Comparison of ENCODE assay signal across 9 cellular contexts in the genomic region with DNA sequence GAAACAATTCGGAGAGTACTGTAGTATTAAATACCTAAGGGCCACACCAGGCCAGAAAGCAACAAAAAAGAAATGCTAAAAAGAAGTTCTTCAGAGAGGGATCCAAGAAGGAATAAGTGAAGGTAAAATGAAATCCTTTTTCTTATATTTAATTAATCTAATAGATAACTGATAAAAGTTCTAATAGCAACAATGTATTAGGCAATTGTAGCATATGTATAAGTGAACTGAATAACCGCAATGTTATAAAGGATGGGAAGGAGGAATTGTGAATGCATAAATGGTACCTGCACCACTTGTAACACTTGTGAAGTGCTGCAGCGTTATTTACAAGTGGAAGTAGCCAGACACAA. TPM values are rescaled to one million over a fixed set of nuclear protein-coding genes. Genes with fewer than 3 reads are reported as not detected.
DNase-seq lines count a peak whose midpoint lies in the region; ATAC-seq and TF ChIP-seq lines count a peak whose summit lies in the region.
"Had no signal": no experiment of that assay in that cellular context is flagged by ENCODE, and none has a peak within 500 bp of the region (broad histone marks: within the 10 kb centered on the region; RNA-seq: fewer than 3 reads in every experiment).

No MANE protein-coding gene starts in this region.

- no peaks in the 10 kb centered on the region for H3K9me3 ChIP-seq in OCI-LY3 (ENCODE audit: insufficient read depth, low read length)
- no peaks in the 10 kb centered on the region for H3K9me3 ChIP-seq in spleen
- H3K9me3 ChIP-seq: adrenal gland had no signal

- DNase-seq in activated T-cell treated with anti-CD3 and anti-CD28 coated beads, Interleukin-2, amount 50 U/mL, for 4 hours: no peak
- no peak for DNase-seq in activated T-cell treated with anti-CD3 and anti-CD28 coated beads for 4 hours
- DNase-seq in effector memory CD8-positive, alpha-beta T cell: no peak
- no peak for DNase-seq in spleen
- no peak for DNase-seq in NCI-H510A treated with DMSO at 0.1 percent for 48 hours (lab: John Stamatoyannopoulos, UW)

- intact Hi-C loops in spleen (cut with DNase I; ENCODE audit: low total_unique reads): loop anchor here (5.0 kb wide), 2 partner anchors 60 to 430 kb away; no protein-coding TSS in a partner anchor

- no peaks in the 10 kb centered on the region for H4K20me1 ChIP-seq in OCI-LY3 (ENCODE audit: insufficient read depth, low read length)

- H3K4me2 ChIP-seq in OCI-LY3 (ENCODE audit: low read length): peak overlapping the region; percentile 97

- H3K36me3 ChIP-seq in OCI-LY3 (replicated peaks; ENCODE audit: low read depth, low read length) (no peaks in the 10 kb centered on the region), spleen (no peaks in the 10 kb centered on the region)
- H3K36me3 ChIP-seq: adrenal gland had no signal

- H3K4me1 Mint-ChIP-seq in activated T-cell treated with anti-CD3 and anti-CD28 coated beads, Interleukin-2, amount 50 U/mL, for 4 hours (ENCODE audit: low read depth): peaks cover 51% of the 10 kb centered on the region
- H3K4me1 Mint-ChIP-seq in effector memory CD8-positive, alpha-beta T cell (ENCODE audit: low read depth in 2 of 2): peaks cover 23 to 26% of the 10 kb centered on the region in 2 donors

- H3K27ac ChIP-seq in OCI-LY3 (ENCODE audit: low read length): peak overlapping the region; percentile 78; the same call in 1 of the 2 replicates
- H3K27ac ChIP-seq in spleen: peak overlapping the region in 2 of 8 donors; percentile 78 to 81
- H3K27ac ChIP-seq: adrenal gland had no signal

- H3K9me3 Mint-ChIP-seq in activated T-cell treated with anti-CD3 and anti-CD28 coated beads, Interleukin-2, amount 50 U/mL, for 4 hours: no peaks in the 10 kb centered on the region
- H3K9me3 Mint-ChIP-seq in effector memory CD8-positive, alpha-beta T cell: no peaks in the 10 kb centered on the region

- no peaks in the 10 kb centered on the region for H3K79me2 ChIP-seq in OCI-LY3 (ENCODE audit: low read length)

- H3K4me1 ChIP-seq in OCI-LY3 (ENCODE audit: low read length): peaks cover 24% of the 10 kb centered on the region
- peaks cover 16 to 48% (median 39%) of the 10 kb centered on the region in 6 donors for H3K4me1 ChIP-seq in spleen

- 0 out of 2 replicates have a peak overlapping the region, but pooled peaks have one; percentile 10 for H3K9ac ChIP-seq in OCI-LY3 (ENCODE audit: low read length)

- peak overlapping the region; percentile 91 for H3K4me3 Mint-ChIP-seq in activated T-cell treated with anti-CD3 and anti-CD28 coated beads, Interleukin-2, amount 50 U/mL, for 4 hours
- H3K4me3 Mint-ChIP-seq in effector memory CD8-positive, alpha-beta T cell: peak overlapping the region; percentile 89 to 95

- TF ChIP-seq CTCF in OCI-LY3 (IDR thresholded peaks at IDR 0.05; ENCODE audit: low read depth, low read length) (no peak), spleen (IDR thresholded peaks at IDR 0.05 in 8 of 11, conservative IDR thresholded peaks at IDR 0.05 in 3 of 11) (peak in 6 of 11 experiments; percentile 6 to 51 (median 16))

- no peak for TF ChIP-seq POLR2A in spleen (IDR thresholded peaks at IDR 0.05)

- no peaks in the 10 kb centered on the region for H3K27me3 Mint-ChIP-seq in activated T-cell treated with anti-CD3 and anti-CD28 coated beads, Interleukin-2, amount 50 U/mL, for 4 hours (ENCODE audit: low read depth)
- H3K27me3 Mint-ChIP-seq in effector memory CD8-positive, alpha-beta T cell: no peaks in the 10 kb centered on the region

- ATAC-seq in activated T-cell treated with anti-CD3 and anti-CD28 coated beads, Interleukin-2, amount 50 U/mL, for 4 hours: no peak
- ATAC-seq in effector memory CD8-positive, alpha-beta T cell (replicated peaks): no peak
- ATAC-seq in GM19397 (IDR thresholded peaks at IDR 0.05; ENCODE audit: unreplicated experiment) (no peak), GM21515 (IDR thresholded peaks at IDR 0.05; ENCODE audit: unreplicated experiment) (no peak)

- peak overlapping the region; percentile 79 to 89 for H3K27ac Mint-ChIP-seq in effector memory CD8-positive, alpha-beta T cell

- peak overlapping the region; percentile 92 for H3K4me3 ChIP-seq in OCI-LY3 (ENCODE audit: low read length)
- H3K4me3 ChIP-seq in spleen: peak overlapping the region in 5 of 8 donors; percentile 52 to 79 (median 53)

- WGBS in spleen, 5 donors: 43 to 52% (median 46%) methylated on average over 3 of the region's 3 CpGs

- H3K36me3 Mint-ChIP-seq in activated T-cell treated with anti-CD3 and anti-CD28 coated beads, Interleukin-2, amount 50 U/mL, for 4 hours (ENCODE audit: insufficient read depth): no peaks in the 10 kb centered on the region
- peaks cover 15% of the 10 kb centered on the region for H3K36me3 Mint-ChIP-seq in effector memory CD8-positive, alpha-beta T cell (ENCODE audit: insufficient read depth)

- H3K27me3 ChIP-seq in OCI-LY3 (ENCODE audit: low read depth, low read length) (no peaks in the 10 kb centered on the region), spleen (replicated peaks in 1 of 7) (no peaks in the 10 kb centered on the region)
- H3K27me3 ChIP-seq: adrenal gland had no signal

- no peak overlapping the region for H2AFZ ChIP-seq in OCI-LY3 (ENCODE audit: low read depth, low read length)

RNA-seq across cellular contexts. Expression of gene TMSB10, which starts 21.8 kb away (rescaled TPM):
- 1,000 to 10,000 TPM; 1,023 to 1,175 (median 1,139) TPM for total RNA-seq in activated T-cell treated with anti-CD3 and anti-CD28 coated beads, Interleukin-2, amount 50 U/mL, for 4 hours
- 1,000 to 10,000 TPM; 1,416 to 3,222 (median 1,664) TPM for total RNA-seq in spleen
- polyA plus RNA-seq in spleen: 1,000 to 10,000 TPM; 2,869 to 3,827 (median 3,008) TPM

RNA-seq across cellular contexts. Expression of gene KCMF1, which starts 43.7 kb away (rescaled TPM):
- total RNA-seq in activated T-cell treated with anti-CD3 and anti-CD28 coated beads, Interleukin-2, amount 50 U/mL, for 4 hours: 100 to 1,000 TPM; 131 to 153 (median 137) TPM
- total RNA-seq in spleen: 10 to 100 TPM; 34.2 to 68.1 (median 63.3) TPM
- 10 to 100 TPM; 15.9 to 26.4 (median 24.3) TPM for polyA plus RNA-seq in spleen

RNA-seq across cellular contexts. Expression of gene TRABD2A, which starts 46.4 kb away (rescaled TPM):
- 10 to 100 TPM; 21.2 to 29.4 (median 22.2) TPM for total RNA-seq in activated T-cell treated with anti-CD3 and anti-CD28 coated beads, Interleukin-2, amount 50 U/mL, for 4 hours
- 10 to 100 TPM in 2 of 7 donors, 1 to 10 TPM in 5; 5.4 to 12.5 (median 9.2) TPM for total RNA-seq in spleen
- 1 to 10 TPM; 4.5 to 8.6 (median 5.0) TPM for polyA plus RNA-seq in spleen
